2 cellular contexts compared by ENCODE assay signal in the genomic region with DNA sequence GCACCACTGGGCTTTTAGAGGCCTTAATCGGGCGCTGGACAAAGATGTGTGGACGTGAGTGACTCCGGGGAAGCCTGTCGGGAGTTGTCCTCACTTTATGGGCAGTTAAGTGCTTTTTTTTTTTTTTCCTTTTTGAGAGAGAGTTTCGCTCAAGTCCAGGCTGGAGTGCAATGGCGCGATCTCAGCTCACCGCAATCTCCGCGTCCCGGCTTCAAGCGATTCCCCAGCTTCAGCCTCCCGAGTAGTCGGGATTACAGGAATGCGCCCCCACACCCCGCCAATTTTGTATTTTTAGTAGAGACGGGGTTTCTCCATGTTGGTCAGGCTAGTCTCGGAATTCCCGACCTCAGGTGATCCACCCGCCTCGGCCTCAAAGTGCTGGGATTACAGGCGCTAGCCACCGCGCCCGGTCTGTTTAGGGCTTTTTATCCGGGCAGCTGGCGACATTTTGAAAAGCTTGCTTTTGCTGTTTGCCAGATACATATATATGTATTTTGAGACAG.
A peak's percentile ranks its signal among the peaks of the same experiment; 100 is the strongest.
TF ChIP-seq lines count a peak whose summit lies in the region.

No MANE protein-coding gene starts in this region.

TF ChIP-seq in K562, 482 proteins besides CTCF, POLR2A, EP300 and RAD21:
- TF ChIP-seq HMGXB4 (CRISPR knock-in tag; IDR thresholded peaks at IDR 0.05), result 0 out of 2 replicates have a peak, but pooled peaks have one; percentile 49
- TF ChIP-seq, protein P1, sequence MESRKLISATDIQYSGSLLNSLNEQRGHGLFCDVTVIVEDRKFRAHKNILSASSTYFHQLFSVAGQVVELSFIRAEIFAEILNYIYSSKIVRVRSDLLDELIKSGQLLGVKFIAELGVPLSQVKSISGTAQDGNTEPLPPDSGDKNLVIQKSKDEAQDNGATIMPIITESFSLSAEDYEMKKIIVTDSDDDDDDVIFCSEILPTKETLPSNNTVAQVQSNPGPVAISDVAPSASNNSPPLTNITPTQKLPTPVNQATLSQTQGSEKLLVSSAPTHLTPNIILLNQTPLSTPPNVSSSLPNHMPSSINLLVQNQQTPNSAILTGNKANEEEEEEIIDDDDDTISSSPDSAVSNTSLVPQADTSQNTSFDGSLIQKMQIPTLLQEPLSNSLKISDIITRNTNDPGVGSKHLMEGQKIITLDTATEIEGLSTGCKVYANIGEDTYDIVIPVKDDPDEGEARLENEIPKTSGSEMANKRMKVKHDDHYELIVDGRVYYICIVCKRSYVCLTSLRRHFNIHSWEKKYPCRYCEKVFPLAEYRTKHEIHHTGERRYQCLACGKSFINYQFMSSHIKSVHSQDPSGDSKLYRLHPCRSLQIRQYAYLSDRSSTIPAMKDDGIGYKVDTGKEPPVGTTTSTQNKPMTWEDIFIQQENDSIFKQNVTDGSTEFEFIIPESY (CRISPR knock-in tag; IDR thresholded peaks at IDR 0.05), result peak; percentile 85
- TF ChIP-seq ZNF583 (CRISPR knock-in tag; IDR thresholded peaks at IDR 0.05), result no peak
- no peak for TF ChIP-seq ZNF384 (IDR thresholded peaks at IDR 0.05; ENCODE audit: low read depth, low read length)
TF ChIP-seq in K562: peak in this region for 2.

TF ChIP-seq in liver, 16 proteins besides CTCF, POLR2A, EP300 and RAD21 (continued from another document):
- no peak for TF ChIP-seq REST (IDR thresholded peaks at IDR 0.05)
- TF ChIP-seq, protein P2, sequence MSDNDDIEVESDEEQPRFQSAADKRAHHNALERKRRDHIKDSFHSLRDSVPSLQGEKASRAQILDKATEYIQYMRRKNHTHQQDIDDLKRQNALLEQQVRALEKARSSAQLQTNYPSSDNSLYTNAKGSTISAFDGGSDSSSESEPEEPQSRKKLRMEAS (IDR thresholded peaks at IDR 0.05), result no peak
- no peak for TF ChIP-seq TAF1 (conservative IDR thresholded peaks at IDR 0.05)
- TF ChIP-seq NR2F2 (IDR thresholded peaks at IDR 0.05), result no peak
- TF ChIP-seq FOXA1 (IDR thresholded peaks at IDR 0.05), result no peak
- TF ChIP-seq HNF4A (conservative IDR thresholded peaks at IDR 0.05), result no peak
- TF ChIP-seq JUND (IDR thresholded peaks at IDR 0.05), result no peak
- no peak for TF ChIP-seq YY1 (IDR thresholded peaks at IDR 0.05)
- no peak for TF ChIP-seq GABPA (IDR thresholded peaks at IDR 0.05 in 1 of 2, conservative IDR thresholded peaks at IDR 0.05 in 1 of 2)
- no peak for TF ChIP-seq SP1 (IDR thresholded peaks at IDR 0.05)
